ENCODE assay signal across 3 cellular contexts in genomic region chr14:20572382-20572990, GRCh38.
TF ChIP-seq lines count a peak whose summit lies in the region.

No MANE protein-coding gene starts in this region.

TF ChIP-seq in A549, 52 proteins besides CTCF, POLR2A, EP300 and RAD21:
- TF ChIP-seq, protein P1, sequence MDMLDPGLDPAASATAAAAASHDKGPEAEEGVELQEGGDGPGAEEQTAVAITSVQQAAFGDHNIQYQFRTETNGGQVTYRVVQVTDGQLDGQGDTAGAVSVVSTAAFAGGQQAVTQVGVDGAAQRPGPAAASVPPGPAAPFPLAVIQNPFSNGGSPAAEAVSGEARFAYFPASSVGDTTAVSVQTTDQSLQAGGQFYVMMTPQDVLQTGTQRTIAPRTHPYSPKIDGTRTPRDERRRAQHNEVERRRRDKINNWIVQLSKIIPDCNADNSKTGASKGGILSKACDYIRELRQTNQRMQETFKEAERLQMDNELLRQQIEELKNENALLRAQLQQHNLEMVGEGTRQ (IDR thresholded peaks at IDR 0.05): peak; percentile 44

TF ChIP-seq in Ishikawa, 13 proteins besides CTCF, POLR2A, EP300 and RAD21:
- TF ChIP-seq TEAD4 (IDR thresholded peaks at IDR 0.05) (peak; percentile 89), USF1 (IDR thresholded peaks at IDR 0.05) (peak; percentile 69)

TF ChIP-seq in K562, 482 proteins besides CTCF, POLR2A, EP300 and RAD21:
- peak; percentile 47 for TF ChIP-seq TFE3 (CRISPR knock-in tag; IDR thresholded peaks at IDR 0.05)
- TF ChIP-seq, protein P1 (CRISPR knock-in tag; IDR thresholded peaks at IDR 0.05): peak; percentile 21; the same call in 1 of the 2 replicates
- peak; percentile 53; the same call in 1 of the 2 replicates for TF ChIP-seq RAD51 (IDR thresholded peaks at IDR 0.05; ENCODE audit: borderline replicate concordance, low read depth)
TF ChIP-seq in K562: peak in this region for 3; not testable (repeated sequence) for 479.
